In genomic region chr12:64714551-64714968, GRCh38 we compare ENCODE assay signal across 12 cellular contexts. TPM values are rescaled to one million over a fixed set of nuclear protein-coding genes. Genes with fewer than 3 reads are reported as not detected.
A peak's percentile ranks its signal among the peaks of the same experiment; 100 is the strongest.
DNase-seq lines count a peak whose midpoint lies in the region; ATAC-seq and TF ChIP-seq lines count a peak whose summit lies in the region.
"Had no signal": no experiment of that assay in that cellular context is flagged by ENCODE, and none has a peak within 500 bp of the region (broad histone marks: within the 10 kb centered on the region; RNA-seq: fewer than 3 reads in every experiment).

No MANE protein-coding gene starts in this region.

- in situ Hi-C loops in GM13977 (cut with MboI; ENCODE audit: low pct_unique_long_range_greater_than_20kb, low sequenced_read_pairs, unreplicated experiment) = no loop called here

- no peak overlapping the region for H3K4me3 ChIP-seq in adrenal gland
- H3K4me3 ChIP-seq: heart right ventricle, psoas muscle had no signal

- DNase-seq in GM13977 (ENCODE audit: low spot score) (peak; percentile 30), adrenal gland (no peak), superior temporal gyrus (ENCODE audit: extremely low spot score) (no peak), NCI-H2171 (lab: John Stamatoyannopoulos, UW) (no peak), amygdala (lab: John Stamatoyannopoulos, UW) (no peak)
- DNase-seq in activated naive CD8-positive, alpha-beta T cell treated with anti-CD3 and anti-CD28 coated beads, Interleukin-2, amount 50 U/mL, for 24 hours = no peak
- DNase-seq: heart right ventricle, KG1, psoas muscle, SHP77 had no signal

- no peak overlapping the region for H3K27ac ChIP-seq in adrenal gland
- H3K27ac ChIP-seq: psoas muscle had no signal

- H3K4me3 Mint-ChIP-seq in activated naive CD8-positive, alpha-beta T cell treated with anti-CD3 and anti-CD28 coated beads, Interleukin-2, amount 50 U/mL, for 24 hours = no peak overlapping the region

- intact Hi-C loops in adrenal gland (cut with DNase I) = no loop called here

- ATAC-seq in GM19452 (IDR thresholded peaks at IDR 0.05; ENCODE audit: unreplicated experiment) (peak; percentile 79), HG03097 (IDR thresholded peaks at IDR 0.05; ENCODE audit: low FRiP score, unreplicated experiment) (peak; percentile 47)
- ATAC-seq in activated naive CD8-positive, alpha-beta T cell treated with anti-CD3 and anti-CD28 coated beads, Interleukin-2, amount 50 U/mL, for 24 hours = peak; percentile 77
- ATAC-seq: psoas muscle had no signal

- no peaks in the 10 kb centered on the region for H3K27me3 Mint-ChIP-seq in activated naive CD8-positive, alpha-beta T cell treated with anti-CD3 and anti-CD28 coated beads, Interleukin-2, amount 50 U/mL, for 24 hours

- H3K36me3 Mint-ChIP-seq in activated naive CD8-positive, alpha-beta T cell treated with anti-CD3 and anti-CD28 coated beads, Interleukin-2, amount 50 U/mL, for 24 hours (ENCODE audit: low read depth) = peaks cover 34% of the 10 kb centered on the region

- no peaks in the 10 kb centered on the region for H3K4me1 ChIP-seq in adrenal gland (replicated peaks in 1 of 2)
- H3K4me1 ChIP-seq: psoas muscle had no signal

- peaks cover 0 to 44% of the 10 kb centered on the region in 2 donors for H3K36me3 ChIP-seq in adrenal gland (replicated peaks in 1 of 2)

- H3K9me3 ChIP-seq in adrenal gland (replicated peaks in 1 of 3) = no peaks in the 10 kb centered on the region
- H3K9me3 ChIP-seq: heart right ventricle, psoas muscle had no signal

- WGBS in adrenal gland, 4 donors = 78 to 92% (median 80%) methylated on average over 5 of the region's 5 CpGs

- no peak for TF ChIP-seq POLR2A in adrenal gland (IDR thresholded peaks at IDR 0.05)

- H3K27me3 ChIP-seq in adrenal gland = no peaks in the 10 kb centered on the region
- H3K27me3 ChIP-seq: heart right ventricle had no signal

- no peak overlapping the region for H3K27ac Mint-ChIP-seq in activated naive CD8-positive, alpha-beta T cell treated with anti-CD3 and anti-CD28 coated beads, Interleukin-2, amount 50 U/mL, for 24 hours

- no peaks in the 10 kb centered on the region for H3K9me3 Mint-ChIP-seq in activated naive CD8-positive, alpha-beta T cell treated with anti-CD3 and anti-CD28 coated beads, Interleukin-2, amount 50 U/mL, for 24 hours

- TF ChIP-seq CTCF in GM13977 (IDR thresholded peaks at IDR 0.05; ENCODE audit: extremely low read depth, insufficient read depth, missing control alignments) = no peak
- TF ChIP-seq CTCF in adrenal gland (IDR thresholded peaks at IDR 0.05) = no peak

- H3K4me1 Mint-ChIP-seq in activated naive CD8-positive, alpha-beta T cell treated with anti-CD3 and anti-CD28 coated beads, Interleukin-2, amount 50 U/mL, for 24 hours = peaks cover 24% of the 10 kb centered on the region

RNA-seq across cellular contexts. Expression of gene GNS, which starts 44.6 kb away (rescaled TPM):
- 100 to 1,000 TPM; 388 to 647 (median 567) TPM for total RNA-seq in adrenal gland
- polyA plus RNA-seq in adrenal gland = 100 to 1,000 TPM in 1 of 3 donors, 10 to 100 TPM in 2; 44.3 to 591 (median 62.6) TPM
